ENCODE assay signal across 8 cellular contexts in genomic region chr4:13543648-13544555, GRCh38. TPM values are rescaled to one million over a fixed set of nuclear protein-coding genes. Genes with fewer than 3 reads are reported as not detected.
DNase-seq lines count a peak whose midpoint lies in the region; ATAC-seq, FAIRE-seq and TF ChIP-seq lines count a peak whose summit lies in the region.

Gene NKX3-2, minus strand, starts transcription at chr4:13544508. Its CDS starts 94 bp downstream, at chr4:13544414.

- WGBS in small intestine, 3 donors: 2 to 4% (median 3%) methylated on average over 78 to 103 of the region's 103 CpGs

- peak within 1 kb of the TSS; percentile 46 for H3K4me3 ChIP-seq in iPS-15b (ENCODE audit: low read depth, low read length)
- peak within 1 kb of the TSS; percentile 56 to 58 for H3K4me3 ChIP-seq in small intestine (ENCODE audit: low read depth in 1 of 2, low read length in 2 of 2)

- peak within 1 kb of the TSS; percentile 72 for H3K27ac ChIP-seq in C4-2B
- H3K27ac ChIP-seq in small intestine (ENCODE audit: low read depth in 1 of 2, low read length in 1 of 2): no peak within 1 kb of the TSS

- peak within 1 kb of the TSS; percentile 50 to 62 for H3K27ac Mint-ChIP-seq in activated naive CD4-positive, alpha-beta T cell treated with anti-CD3 and anti-CD28 coated beads, Interleukin-2, amount 50 U/mL, for 72 hours

- H3K36me3 Mint-ChIP-seq in activated naive CD4-positive, alpha-beta T cell treated with anti-CD3 and anti-CD28 coated beads, Interleukin-2, amount 50 U/mL, for 72 hours: peaks cover 22 to 40% of the 10 kb centered on the region in 2 donors

- H3K36me3 ChIP-seq in iPS-15b (ENCODE audit: control insufficient read depth, insufficient read depth, low read length): no peaks in the 10 kb centered on the region
- H3K36me3 ChIP-seq in small intestine (ENCODE audit: control insufficient read depth in 2 of 2, insufficient read depth in 2 of 2, low read length in 2 of 2): no peaks in the 10 kb centered on the region

- no peak for FAIRE-seq in small intestine (lab: Jason Lieb, UNC)

- DNase-seq in HCEC 1CT (peak; percentile 34), small intestine (no peak), activated gamma-delta T cell (lab: John Stamatoyannopoulos, UW) (no peak)
- peak in 1 of 2 donors; percentile 28 for DNase-seq in activated naive CD4-positive, alpha-beta T cell treated with anti-CD3 and anti-CD28 coated beads, Interleukin-2, amount 50 U/mL, for 72 hours (ENCODE audit: low spot score in 2 of 2)
- no peak for DNase-seq in stimulated activated CD4-positive, alpha-beta T cell treated with anti-CD3 and anti-CD28 coated beads, Interleukin-15, amount 100 ng/mL, for 24 hours

- H3K27me3 ChIP-seq in iPS-15b (ENCODE audit: control insufficient read depth, insufficient read depth, low read length) (peaks cover 87% of the 10 kb centered on the region), small intestine (ENCODE audit: control insufficient read depth in 2 of 2, insufficient read depth in 2 of 2, low read length in 2 of 2) (peaks cover 13 to 65% of the 10 kb centered on the region in 2 donors)

- no peak for TF ChIP-seq CTCF in C4-2B (conservative IDR thresholded peaks at IDR 0.05)

- ATAC-seq in activated naive CD4-positive, alpha-beta T cell treated with anti-CD3 and anti-CD28 coated beads, Interleukin-2, amount 50 U/mL, for 72 hours: no peak
- no peak for ATAC-seq in HG02678 (IDR thresholded peaks at IDR 0.05; ENCODE audit: unreplicated experiment)

- no peak within 1 kb of the TSS for H3K9ac ChIP-seq in iPS-15b (ENCODE audit: low read depth, low read length)

- no peaks in the 10 kb centered on the region for H3K9me3 Mint-ChIP-seq in activated naive CD4-positive, alpha-beta T cell treated with anti-CD3 and anti-CD28 coated beads, Interleukin-2, amount 50 U/mL, for 72 hours

- H3K9me3 ChIP-seq in iPS-15b (ENCODE audit: control insufficient read depth, insufficient read depth, low read length) (no peaks in the 10 kb centered on the region), small intestine (ENCODE audit: control insufficient read depth, low read depth) (no peaks in the 10 kb centered on the region)

- H3K4me1 ChIP-seq in iPS-15b (ENCODE audit: control insufficient read depth, insufficient read depth, low read length) (peaks cover 16% of the 10 kb centered on the region), small intestine (ENCODE audit: control insufficient read depth in 2 of 2, insufficient read depth in 1 of 2, low read depth in 1 of 2, low read length in 1 of 2) (peaks cover 0 to 2% of the 10 kb centered on the region in 2 donors)

RNA-seq across cellular contexts. Expression of gene NKX3-2, which starts in this region (rescaled TPM):
- not detected for total RNA-seq in activated naive CD4-positive, alpha-beta T cell treated with anti-CD3 and anti-CD28 coated beads, Interleukin-2, amount 50 U/mL, for 72 hours
- polyA plus RNA-seq in small intestine: under 1 TPM in 1 of 3 donors, not detected in 2; 0.24 TPM
